ENCODE assay signal across 13 cellular contexts in genomic region chr14:99231181-99231849, GRCh38. TPM values are rescaled to one million over a fixed set of nuclear protein-coding genes. Genes with fewer than 3 reads are reported as not detected.
DNase-seq lines count a peak whose midpoint lies in the region; ATAC-seq and TF ChIP-seq lines count a peak whose summit lies in the region.
"Had no signal": no experiment of that assay in that cellular context is flagged by ENCODE, and none has a peak within 500 bp of the region (broad histone marks: within the 10 kb centered on the region; RNA-seq: fewer than 3 reads in every experiment).

No MANE protein-coding gene starts in this region.

- peak overlapping the region; percentile 95 for H3K27ac Mint-ChIP-seq in T-helper 1 cell treated with Interleukin-12 subunit alpha and Interleukin-12 subunit beta and Interleukin-4 antibody, amounts not matched to agents 30 μg/mL and 1 μg/mL, for 36 hours
- H3K27ac Mint-ChIP-seq in progenitor cell of endocrine pancreas (no peak overlapping the region), endothelial cell (ENCODE audit: unreplicated experiment) (no peak overlapping the region)

- DNase-seq in T-helper 1 cell (no peak), SJSA1 (ENCODE audit: low read depth in 1 of 2, low spot score in 2 of 2) (no peak), progenitor cell of endocrine pancreas (ENCODE audit: low spot score, unreplicated experiment) (no peak), erythroblast (lab: John Stamatoyannopoulos, UW) (no peak), endothelial cell (ENCODE audit: low spot score) (no peak)
- DNase-seq: DND-41, hippocampal formation, NCI-H1694, PC-9 had no signal

- peak; percentile 27 for ATAC-seq in esophagus mucosa
- no peak for ATAC-seq in HG03097 (IDR thresholded peaks at IDR 0.05; ENCODE audit: low FRiP score, unreplicated experiment)

- peaks cover 39% of the 10 kb centered on the region for H3K36me3 Mint-ChIP-seq in T-helper 1 cell treated with Interleukin-12 subunit alpha and Interleukin-12 subunit beta and Interleukin-4 antibody, amounts not matched to agents 30 μg/mL and 1 μg/mL, for 36 hours (ENCODE audit: low read depth)
- H3K36me3 Mint-ChIP-seq in progenitor cell of endocrine pancreas (ENCODE audit: insufficient read depth) (no peaks in the 10 kb centered on the region), endothelial cell (ENCODE audit: low read depth, unreplicated experiment) (no peaks in the 10 kb centered on the region)

- peak overlapping the region; percentile 86 for H3K4me3 Mint-ChIP-seq in T-helper 1 cell treated with Interleukin-12 subunit alpha and Interleukin-12 subunit beta and Interleukin-4 antibody, amounts not matched to agents 30 μg/mL and 1 μg/mL, for 36 hours
- H3K4me3 Mint-ChIP-seq in progenitor cell of endocrine pancreas (ENCODE audit: low read depth) (peak overlapping the region; percentile 69), endothelial cell (ENCODE audit: unreplicated experiment) (no peak overlapping the region)

- no peaks in the 10 kb centered on the region for H3K27me3 Mint-ChIP-seq in T-helper 1 cell treated with Interleukin-12 subunit alpha and Interleukin-12 subunit beta and Interleukin-4 antibody, amounts not matched to agents 30 μg/mL and 1 μg/mL, for 36 hours (ENCODE audit: low read depth)
- H3K27me3 Mint-ChIP-seq in progenitor cell of endocrine pancreas (peaks cover 14% of the 10 kb centered on the region), endothelial cell (ENCODE audit: unreplicated experiment) (no peaks in the 10 kb centered on the region)

- TF ChIP-seq CTCF in progenitor cell of endocrine pancreas (IDR thresholded peaks at IDR 0.05; ENCODE audit: unreplicated experiment) (no peak), endothelial cell (IDR thresholded peaks at IDR 0.05; ENCODE audit: unreplicated experiment) (no peak)

- peaks cover 84% of the 10 kb centered on the region for H3K4me1 Mint-ChIP-seq in T-helper 1 cell treated with Interleukin-12 subunit alpha and Interleukin-12 subunit beta and Interleukin-4 antibody, amounts not matched to agents 30 μg/mL and 1 μg/mL, for 36 hours (ENCODE audit: low read depth)
- H3K4me1 Mint-ChIP-seq in progenitor cell of endocrine pancreas (ENCODE audit: low read depth): peaks cover 17% of the 10 kb centered on the region
- H3K4me1 Mint-ChIP-seq in endothelial cell (ENCODE audit: unreplicated experiment): peaks cover 9% of the 10 kb centered on the region

- H3K9me3 ChIP-seq in SJSA1 (replicated peaks): no peaks in the 10 kb centered on the region

- no peak for TF ChIP-seq POLR2A in erythroblast (IDR thresholded peaks at IDR 0.05; ENCODE audit: low read length)

- peak overlapping the region; percentile 30; the same call in 1 of the 2 replicates for H3K27ac ChIP-seq in SJSA1
- H3K27ac ChIP-seq: PC-9 had no signal

- H3K9me3 Mint-ChIP-seq in T-helper 1 cell treated with Interleukin-12 subunit alpha and Interleukin-12 subunit beta and Interleukin-4 antibody, amounts not matched to agents 30 μg/mL and 1 μg/mL, for 36 hours: no peaks in the 10 kb centered on the region
- H3K9me3 Mint-ChIP-seq in progenitor cell of endocrine pancreas (ENCODE audit: low read depth) (no peaks in the 10 kb centered on the region), endothelial cell (ENCODE audit: unreplicated experiment) (no peaks in the 10 kb centered on the region)

- no peaks in the 10 kb centered on the region for H3K36me3 ChIP-seq in SJSA1

- peaks cover 47% of the 10 kb centered on the region for H3K4me1 ChIP-seq in SJSA1 (replicated peaks)
- H3K4me1 ChIP-seq: A549 had no signal

- H3K4me3 ChIP-seq in SJSA1: 0 out of 2 replicates have a peak overlapping the region, but pooled peaks have one; percentile 6
- H3K4me3 ChIP-seq: A549, PC-9 had no signal

- H3K27me3 ChIP-seq in SJSA1 (replicated peaks): no peaks in the 10 kb centered on the region

RNA-seq across cellular contexts. Expression of gene BCL11B, which starts 40.7 kb away (rescaled TPM):
- total RNA-seq in SJSA1 (2014; rRNA removed; shearing (Covaris generic)): 2.1 and 2.6 TPM in 2 replicates
- total RNA-seq in esophagus mucosa: 10.6 TPM
- total RNA-seq in progenitor cell of endocrine pancreas: 2.3 and 2.9 TPM in 2 replicates
- 1.0 TPM for total RNA-seq in endothelial cell (ENCODE audit: unreplicated experiment)
- total RNA-seq: PC-9 had no signal
